In the genomic region with DNA sequence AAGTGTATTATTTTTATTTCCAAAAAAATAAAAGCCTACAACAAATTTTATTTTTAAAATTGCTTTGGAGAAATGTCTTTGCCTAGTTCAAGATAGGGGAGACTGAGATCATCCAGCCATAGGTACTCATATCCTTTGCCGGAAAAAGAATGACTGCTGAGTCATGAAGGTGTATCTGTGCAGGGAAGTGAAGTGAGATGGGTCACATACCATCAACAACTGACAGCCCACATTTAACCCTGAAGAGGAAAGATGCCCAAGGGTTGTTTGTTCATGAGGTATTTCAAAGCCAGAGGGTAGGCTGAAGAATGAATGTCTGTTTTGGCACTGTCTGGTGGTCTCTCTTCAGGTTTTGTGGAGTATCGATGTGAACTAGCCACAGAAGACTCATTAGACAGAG, we compare ENCODE assay signal across 19 cellular contexts.
DNase-seq lines count a peak whose midpoint lies in the region; ATAC-seq and TF ChIP-seq lines count a peak whose summit lies in the region.
"Had no signal": no experiment of that assay in that cellular context is flagged by ENCODE, and none has a peak within 500 bp of the region (broad histone marks: within the 10 kb centered on the region; RNA-seq: fewer than 3 reads in every experiment).

No MANE protein-coding gene starts in this region.

- intact Hi-C loops in PC-3 (cut with micrococcal nuclease) (no loop called here), Caco-2 (cut with micrococcal nuclease; ENCODE audit: unreplicated experiment) (no loop called here)

- peaks cover 8% of the 10 kb centered on the region for H3K4me1 ChIP-seq in PC-3 (ENCODE audit: insufficient read depth, low read length)
- peaks cover 15% of the 10 kb centered on the region for H3K4me1 ChIP-seq in neural progenitor cell
- H3K4me1 ChIP-seq in CD8-positive, alpha-beta memory T cell (ENCODE audit: insufficient read depth, low read length) = no peaks in the 10 kb centered on the region
- H3K4me1 ChIP-seq in Caco-2 = no peaks in the 10 kb centered on the region
- H3K4me1 ChIP-seq: SJCRH30 had no signal

- no peak overlapping the region for H3K27ac Mint-ChIP-seq in neural progenitor cell
- no peak overlapping the region for H3K27ac Mint-ChIP-seq in CD8-positive, alpha-beta memory T cell
- H3K27ac Mint-ChIP-seq in Caco-2 (ENCODE audit: unreplicated experiment) = no peak overlapping the region

- H2AFZ ChIP-seq in PC-3 (ENCODE audit: low read length) (peak overlapping the region; percentile 45; the same call in 1 of the 2 replicates), neural progenitor cell (replicated peaks) (peak overlapping the region; percentile 67)

- no peak overlapping the region for H3K9ac ChIP-seq in PC-3 (ENCODE audit: low read length)
- H3K9ac ChIP-seq in neural progenitor cell = no peak overlapping the region
- H3K9ac ChIP-seq: BLaER1 treated with 17β-estradiol and CSF1 and Interleukin-3, amounts not matched to agents 10 nM and 100 nM had no signal

- H3K9me3 Mint-ChIP-seq in neural progenitor cell (peaks cover 5% of the 10 kb centered on the region), Caco-2 (ENCODE audit: unreplicated experiment) (no peaks in the 10 kb centered on the region)
- peaks cover 0 to 4% (median 2%) of the 10 kb centered on the region in 5 donors for H3K9me3 Mint-ChIP-seq in CD8-positive, alpha-beta memory T cell

- peak; percentile 42 for DNase-seq in ELF-1 (ENCODE audit: low read depth, low spot score)
- DNase-seq in PC-3 = peak; percentile 62
- peak; percentile 10 for DNase-seq in epithelial cell of prostate (ENCODE audit: low read depth, low spot score)
- no peak for DNase-seq in neural progenitor cell (ENCODE audit: low spot score)
- no peak for DNase-seq in CD8-positive, alpha-beta memory T cell
- no peak for DNase-seq in Caco-2
- DNase-seq in WERI-Rb-1 = no peak
- no peak for DNase-seq in effector CD4-positive, alpha-beta T cell
- DNase-seq: GDM1, H7, NCI-H1105, NCI-H1694 treated with DMSO at 0.1 percent for 48 hours, NCI-H2107, NCI-H510A treated with DMSO at 0.1 percent for 48 hours, NCI-H82, RPMI8226, SJCRH30 had no signal

- no peaks in the 10 kb centered on the region for H3K9me2 ChIP-seq in PC-3 (replicated peaks; ENCODE audit: low read length)

- H3K79me2 ChIP-seq in PC-3 (ENCODE audit: low read length) (no peaks in the 10 kb centered on the region), neural progenitor cell (ENCODE audit: low read depth) (no peaks in the 10 kb centered on the region)

- ATAC-seq in PC-3 = peak; percentile 40; the same call in 1 of the 2 replicates

- H3K4me1 Mint-ChIP-seq in neural progenitor cell (peaks cover 5% of the 10 kb centered on the region), Caco-2 (ENCODE audit: low read depth, unreplicated experiment) (no peaks in the 10 kb centered on the region)
- H3K4me1 Mint-ChIP-seq in CD8-positive, alpha-beta memory T cell = peaks cover 5 to 6% (median 6%) of the 10 kb centered on the region in 3 donors

- no peak overlapping the region for H3K27ac ChIP-seq in PC-3 (ENCODE audit: low read length)
- H3K27ac ChIP-seq in epithelial cell of prostate = no peak overlapping the region
- H3K27ac ChIP-seq in neural progenitor cell = no peak overlapping the region
- H3K27ac ChIP-seq in CD8-positive, alpha-beta memory T cell (ENCODE audit: low read depth, low read length) = no peak overlapping the region
- no peak overlapping the region for H3K27ac ChIP-seq in WERI-Rb-1
- H3K27ac ChIP-seq: BLaER1 treated with 17β-estradiol and CSF1 and Interleukin-3, amounts not matched to agents 10 nM and 100 nM; HL-60; SJCRH30 had no signal

- POLR2A ChIA-PET in PC-3 (lab: Charles Lee; ENCODE audit: unreplicated experiment) = no interaction called here
- POLR2A ChIA-PET in CD8-positive, alpha-beta memory T cell (lab: Charles Lee) = no interaction called here
- POLR2A ChIA-PET in Caco-2 (lab: Charles Lee) = no interaction called here

- no peaks in the 10 kb centered on the region for H3K9me3 ChIP-seq in PC-3 (ENCODE audit: low read length)
- H3K9me3 ChIP-seq in neural progenitor cell (ENCODE audit: low read depth) = peaks cover 4% of the 10 kb centered on the region
- no peaks in the 10 kb centered on the region for H3K9me3 ChIP-seq in CD8-positive, alpha-beta memory T cell (ENCODE audit: low read length)
- no peaks in the 10 kb centered on the region for H3K9me3 ChIP-seq in Caco-2
- H3K9me3 ChIP-seq in WERI-Rb-1 (ENCODE audit: severe bottlenecking) = no peaks in the 10 kb centered on the region
- H3K9me3 ChIP-seq: SJCRH30 had no signal

- H3K27me3 Mint-ChIP-seq in neural progenitor cell (ENCODE audit: insufficient read depth, low read depth) = peaks cover 2% of the 10 kb centered on the region
- H3K27me3 Mint-ChIP-seq in CD8-positive, alpha-beta memory T cell = peaks cover 3 to 40% of the 10 kb centered on the region in 2 donors
- peaks cover 8% of the 10 kb centered on the region for H3K27me3 Mint-ChIP-seq in Caco-2 (ENCODE audit: insufficient read depth, unreplicated experiment)

- CTCF ChIA-PET in PC-3 (lab: Charles Lee) = no interaction called here
- CTCF ChIA-PET in CD8-positive, alpha-beta memory T cell (lab: Charles Lee) = no interaction called here
- CTCF ChIA-PET in Caco-2 (lab: Charles Lee) = no interaction called here

- H3F3A ChIP-seq in PC-3 (ENCODE audit: low read length, unreplicated experiment) = no peaks in the 10 kb centered on the region
- H3F3A ChIP-seq in neural progenitor cell (ENCODE audit: low read depth) = no peaks in the 10 kb centered on the region

- H3K36me3 Mint-ChIP-seq in neural progenitor cell = no peaks in the 10 kb centered on the region
- H3K36me3 Mint-ChIP-seq in CD8-positive, alpha-beta memory T cell = peaks cover 0 to 3% (median 0%) of the 10 kb centered on the region in 3 donors
- H3K36me3 Mint-ChIP-seq in Caco-2 (ENCODE audit: insufficient read depth, unreplicated experiment) = no peaks in the 10 kb centered on the region

- no peak for TF ChIP-seq CTCF in PC-3 (conservative IDR thresholded peaks at IDR 0.05; ENCODE audit: low read depth, low read length)
- no peak for TF ChIP-seq CTCF in neural progenitor cell (IDR thresholded peaks at IDR 0.05)
- no peak for TF ChIP-seq CTCF in Caco-2 (IDR thresholded peaks at IDR 0.05; ENCODE audit: insufficient read depth in 1 of 2, low read depth in 1 of 2, low read length in 1 of 2, severe bottlenecking in 1 of 2, unreplicated experiment in 1 of 2)
- TF ChIP-seq CTCF in WERI-Rb-1 (IDR thresholded peaks at IDR 0.05; ENCODE audit: low read depth, low read length) = no peak

- no peak overlapping the region for H3K4me2 ChIP-seq in PC-3 (ENCODE audit: low read length)
- H3K4me2 ChIP-seq in neural progenitor cell = no peak overlapping the region
- H3K4me2 ChIP-seq: BLaER1 treated with 17β-estradiol and CSF1 and Interleukin-3, amounts not matched to agents 10 nM and 100 nM had no signal

- H4K20me1 ChIP-seq in PC-3 (ENCODE audit: low read length) (no peaks in the 10 kb centered on the region), neural progenitor cell (ENCODE audit: low read depth) (no peaks in the 10 kb centered on the region)
- H4K20me1 ChIP-seq: BLaER1 treated with 17β-estradiol and CSF1 and Interleukin-3, amounts not matched to agents 10 nM and 100 nM had no signal

- no peaks in the 10 kb centered on the region for H3K27me3 ChIP-seq in PC-3 (ENCODE audit: low read length)
- H3K27me3 ChIP-seq in neural progenitor cell = no peaks in the 10 kb centered on the region
- H3K27me3 ChIP-seq in CD8-positive, alpha-beta memory T cell (ENCODE audit: insufficient read depth, low read length, poor library complexity, severe bottlenecking) = no peaks in the 10 kb centered on the region
- H3K27me3 ChIP-seq in Caco-2 (replicated peaks; ENCODE audit: control insufficient read depth, insufficient read depth, low read length) = no peaks in the 10 kb centered on the region
- no peaks in the 10 kb centered on the region for H3K27me3 ChIP-seq in WERI-Rb-1 (ENCODE audit: insufficient read depth, low read depth, severe bottlenecking)
- H3K27me3 ChIP-seq: BLaER1 treated with 17β-estradiol and CSF1 and Interleukin-3, amounts not matched to agents 10 nM and 100 nM; SJCRH30 had no signal

- H3K36me3 ChIP-seq in PC-3 (ENCODE audit: low read depth, low read length) (no peaks in the 10 kb centered on the region), neural progenitor cell (peaks cover 5% of the 10 kb centered on the region), Caco-2 (ENCODE audit: control insufficient read depth, insufficient read depth, low read length) (no peaks in the 10 kb centered on the region), WERI-Rb-1 (no peaks in the 10 kb centered on the region)
- no peaks in the 10 kb centered on the region for H3K36me3 ChIP-seq in CD8-positive, alpha-beta memory T cell (ENCODE audit: insufficient read depth, low read length)
- H3K36me3 ChIP-seq: BLaER1 treated with 17β-estradiol and CSF1 and Interleukin-3, amounts not matched to agents 10 nM and 100 nM; SJCRH30 had no signal

- H3K4me3 Mint-ChIP-seq in neural progenitor cell (no peak overlapping the region), Caco-2 (ENCODE audit: unreplicated experiment) (no peak overlapping the region)
- no peak overlapping the region for H3K4me3 Mint-ChIP-seq in CD8-positive, alpha-beta memory T cell

- H3K4me3 ChIP-seq in PC-3 (ENCODE audit: low read length) = no peak overlapping the region
- H3K4me3 ChIP-seq in neural progenitor cell = no peak overlapping the region
- H3K4me3 ChIP-seq in CD8-positive, alpha-beta memory T cell (ENCODE audit: low read length) = no peak overlapping the region
- H3K4me3 ChIP-seq in Caco-2 (ENCODE audit: low read depth, low read length) = no peak overlapping the region
- no peak overlapping the region for H3K4me3 ChIP-seq in WERI-Rb-1 (ENCODE audit: low read depth, low read length)
- H3K4me3 ChIP-seq: BLaER1 treated with 17β-estradiol and CSF1 and Interleukin-3, amounts not matched to agents 10 nM and 100 nM; SJCRH30 had no signal

- BruUV-seq in PC-3 (replicated peaks; lab: Mats Ljungman, UMichigan) (no TSS peak), Caco-2 (replicated peaks; lab: Mats Ljungman, UMichigan) (no TSS peak)

Comparison
In these comparisons a context has a peak if more than half of its experiments do, and no peak if none do; other contexts are left out.
1. DNase-seq: peak in ELF-1 (single experiment), PC-3 (single experiment) and epithelial cell of prostate (single experiment); none in neural progenitor cell (single experiment), CD8-positive, alpha-beta memory T cell (0 of 5), Caco-2 (0 of 2), WERI-Rb-1 (single experiment) and effector CD4-positive, alpha-beta T cell (single experiment).